In the genomic region with DNA sequence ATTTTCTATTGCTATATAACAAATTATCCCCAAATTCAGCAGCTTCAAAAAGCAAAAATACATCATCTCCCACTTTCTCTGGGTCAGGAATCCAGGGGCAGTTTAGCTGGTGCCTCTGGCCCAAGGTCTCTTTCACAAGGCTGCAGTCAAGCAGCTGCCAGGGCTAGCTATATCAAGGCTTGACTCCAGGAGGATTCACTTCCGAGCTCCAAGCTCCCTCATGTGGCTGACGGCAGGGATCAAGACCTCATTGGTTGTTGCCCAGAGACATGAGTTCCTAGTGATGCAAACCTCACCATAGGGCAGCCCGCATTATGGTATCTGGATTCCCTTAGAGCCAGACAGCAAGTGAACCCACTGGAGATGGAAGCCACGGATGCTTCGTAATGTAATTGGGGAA, we compare ENCODE assay signal across 8 cellular contexts. TPM values are rescaled to one million over a fixed set of nuclear protein-coding genes. Genes with fewer than 3 reads are reported as not detected.
DNase-seq lines count a peak whose midpoint lies in the region; ATAC-seq and TF ChIP-seq lines count a peak whose summit lies in the region.

No MANE protein-coding gene starts in this region.

- BruUV-seq in Caco-2 (replicated peaks; lab: Mats Ljungman, UMichigan): no TSS peak

- no peaks in the 10 kb centered on the region for H3K36me3 ChIP-seq in Caco-2 (ENCODE audit: control insufficient read depth, insufficient read depth, low read length)

- H3K27me3 ChIP-seq in Caco-2 (replicated peaks; ENCODE audit: control insufficient read depth, insufficient read depth, low read length): no peaks in the 10 kb centered on the region

- CTCF ChIA-PET in Caco-2 (lab: Charles Lee): interaction anchor here (0.6 to 2.7 kb wide), 14 partner anchors 38 to 231 kb away, joined by 3 to 23 read pairs (median 3); partner anchors contain the start of gene STX7
- CTCF ChIA-PET in activated naive CD4-positive, alpha-beta T cell treated with anti-CD3 and anti-CD28 coated beads, Interleukin-2, amount 10 ng/mL, durations not matched to agents 7 days and 5 days (lab: Charles Lee): interaction anchor here (1.0 kb wide), 1 partner anchor 45 kb away, joined by 3 read pairs; no protein-coding TSS in a partner anchor

- H3K9me3 Mint-ChIP-seq in Caco-2 (ENCODE audit: unreplicated experiment) (no peaks in the 10 kb centered on the region), endothelial cell (ENCODE audit: unreplicated experiment) (no peaks in the 10 kb centered on the region)
- H3K9me3 Mint-ChIP-seq in activated naive CD4-positive, alpha-beta T cell treated with anti-CD3 and anti-CD28 coated beads, Interleukin-2, amount 10 ng/mL, durations not matched to agents 7 days and 5 days: no peaks in the 10 kb centered on the region

- POLR2A ChIA-PET in Caco-2 (lab: Charles Lee): interaction anchor here (0.5 kb wide), 1 partner anchor 10 kb away, joined by 3 read pairs; no protein-coding TSS in a partner anchor

- ATAC-seq in GM18511 (IDR thresholded peaks at IDR 0.05; ENCODE audit: unreplicated experiment) (no peak), GM19328 (IDR thresholded peaks at IDR 0.05; ENCODE audit: unreplicated experiment) (no peak)

- H3K27ac Mint-ChIP-seq in Caco-2 (ENCODE audit: unreplicated experiment) (no peak overlapping the region), endothelial cell (ENCODE audit: unreplicated experiment) (no peak overlapping the region)
- H3K27ac Mint-ChIP-seq in activated naive CD4-positive, alpha-beta T cell treated with anti-CD3 and anti-CD28 coated beads, Interleukin-2, amount 10 ng/mL, durations not matched to agents 7 days and 5 days: no peak overlapping the region

- TF ChIP-seq CTCF in Caco-2 (IDR thresholded peaks at IDR 0.05; ENCODE audit: insufficient read depth in 1 of 2, low read depth in 1 of 2, low read length in 1 of 2, severe bottlenecking in 1 of 2, unreplicated experiment in 1 of 2) (peak; percentile 53 to 70), endothelial cell (IDR thresholded peaks at IDR 0.05; ENCODE audit: unreplicated experiment) (no peak)

- DNase-seq in Caco-2: peak; percentile 73 to 81
- peak; percentile 35 for DNase-seq in NCI-H2107 treated with DMSO at 0.1 percent for 48 hours (lab: John Stamatoyannopoulos, UW; ENCODE audit: unreplicated experiment)
- peak; percentile 62 for DNase-seq in endothelial cell (ENCODE audit: low spot score)
- peak; percentile 87 for DNase-seq in myocyte (ENCODE audit: low read depth)
- no peak for DNase-seq in NCI-H2029 (lab: John Stamatoyannopoulos, UW)
- DNase-seq in activated naive CD4-positive, alpha-beta T cell treated with anti-CD3 and anti-CD28 coated beads, Interleukin-2, amount 10 ng/mL, durations not matched to agents 7 days and 5 days: no peak

- no peak overlapping the region for H3K4me3 Mint-ChIP-seq in Caco-2 (ENCODE audit: unreplicated experiment)
- no peak overlapping the region for H3K4me3 Mint-ChIP-seq in endothelial cell (ENCODE audit: unreplicated experiment)
- no peak overlapping the region for H3K4me3 Mint-ChIP-seq in activated naive CD4-positive, alpha-beta T cell treated with anti-CD3 and anti-CD28 coated beads, Interleukin-2, amount 10 ng/mL, durations not matched to agents 7 days and 5 days

- H3K4me1 Mint-ChIP-seq in Caco-2 (ENCODE audit: low read depth, unreplicated experiment) (no peaks in the 10 kb centered on the region), endothelial cell (ENCODE audit: unreplicated experiment) (no peaks in the 10 kb centered on the region)
- no peaks in the 10 kb centered on the region for H3K4me1 Mint-ChIP-seq in activated naive CD4-positive, alpha-beta T cell treated with anti-CD3 and anti-CD28 coated beads, Interleukin-2, amount 10 ng/mL, durations not matched to agents 7 days and 5 days

- no peak overlapping the region for H3K4me3 ChIP-seq in Caco-2 (ENCODE audit: low read depth, low read length)

- intact Hi-C loops in Caco-2 (cut with micrococcal nuclease; ENCODE audit: unreplicated experiment): loop anchor here (1.0 to 5.0 kb wide), 5 partner anchors 46 to 415 kb away; no protein-coding TSS in a partner anchor

- no peaks in the 10 kb centered on the region for H3K36me3 Mint-ChIP-seq in Caco-2 (ENCODE audit: insufficient read depth, unreplicated experiment)
- H3K36me3 Mint-ChIP-seq in endothelial cell (ENCODE audit: low read depth, unreplicated experiment): no peaks in the 10 kb centered on the region
- no peaks in the 10 kb centered on the region for H3K36me3 Mint-ChIP-seq in activated naive CD4-positive, alpha-beta T cell treated with anti-CD3 and anti-CD28 coated beads, Interleukin-2, amount 10 ng/mL, durations not matched to agents 7 days and 5 days

- peaks cover 9% of the 10 kb centered on the region for H3K4me1 ChIP-seq in Caco-2

- H3K27me3 Mint-ChIP-seq in Caco-2 (ENCODE audit: insufficient read depth, unreplicated experiment): no peaks in the 10 kb centered on the region
- peaks cover 2% of the 10 kb centered on the region for H3K27me3 Mint-ChIP-seq in endothelial cell (ENCODE audit: unreplicated experiment)
- peaks cover 18% of the 10 kb centered on the region for H3K27me3 Mint-ChIP-seq in activated naive CD4-positive, alpha-beta T cell treated with anti-CD3 and anti-CD28 coated beads, Interleukin-2, amount 10 ng/mL, durations not matched to agents 7 days and 5 days

- H3K9me3 ChIP-seq in Caco-2: no peaks in the 10 kb centered on the region

RNA-seq across cellular contexts. Expression of gene VNN1, which starts 1.3 kb away (rescaled TPM):
- total RNA-seq in Caco-2 (2022) (not detected in 2 replicates), endothelial cell (ENCODE audit: unreplicated experiment) (1.5 TPM), myocyte (2.7 TPM in 2 replicates)
- polyA plus RNA-seq in myocyte (2012): 3.8 TPM

RNA-seq across cellular contexts. Expression of gene VNN2, which starts 42.5 kb away (rescaled TPM):
- total RNA-seq in Caco-2 (2022) (not detected in 2 replicates), endothelial cell (ENCODE audit: unreplicated experiment) (not detected), myocyte (0.16 TPM in 1 of 2 replicates, not detected in the other)
- polyA plus RNA-seq in myocyte (2012): 0.05 TPM

RNA-seq across cellular contexts. Expression of gene TAAR1, which starts 56.2 kb away (rescaled TPM):
- total RNA-seq in Caco-2 (2022): not detected in 2 replicates
- not detected for total RNA-seq in endothelial cell (ENCODE audit: unreplicated experiment)
- not detected in 2 replicates for total RNA-seq in myocyte
- not detected for polyA plus RNA-seq in myocyte (2012)

Comparison
In these comparisons a context has a peak if more than half of its experiments do, and no peak if none do; other contexts are left out.
1. DNase-seq: peak in Caco-2 (2 of 2), NCI-H2107 treated with DMSO at 0.1 percent for 48 hours (single experiment), endothelial cell (single experiment) and myocyte (single experiment); none in NCI-H2029 (single experiment) and activated naive CD4-positive, alpha-beta T cell treated with anti-CD3 and anti-CD28 coated beads, Interleukin-2, amount 10 ng/mL, durations not matched to agents 7 days and 5 days (single experiment).